19 cellular contexts compared by ENCODE assay signal in genomic region chr3:149204390-149204991, GRCh38. TPM values are rescaled to one million over a fixed set of nuclear protein-coding genes. Genes with fewer than 3 reads are reported as not detected.
DNase-seq lines count a peak whose midpoint lies in the region; ATAC-seq and TF ChIP-seq lines count a peak whose summit lies in the region.
"Had no signal": no experiment of that assay in that cellular context is flagged by ENCODE, and none has a peak within 500 bp of the region (broad histone marks: within the 10 kb centered on the region; RNA-seq: fewer than 3 reads in every experiment).

No MANE protein-coding gene starts in this region.

- H3K4me1 Mint-ChIP-seq in stimulated activated memory B cell treated with anti-CD40 and anti-IgM and Interleukin-4, amounts not matched to agents 10 μg/mL and 1 μg/mL and 100 μg/mL, for 72 hours: peaks cover 18% of the 10 kb centered on the region
- H3K4me1 Mint-ChIP-seq in T-helper 17 cell: peaks cover 5% of the 10 kb centered on the region

- no peak overlapping the region for H3K4me2 ChIP-seq in SU-DHL-6 (ENCODE audit: low read depth, low read length, poor library complexity, severe bottlenecking)

- DNase-seq in NCI-H146 (lab: John Stamatoyannopoulos, UW): peak; percentile 39
- no peak for DNase-seq in T-helper 17 cell
- DNase-seq in GM20000 (ENCODE audit: low spot score): no peak
- DNase-seq in NCI-H69 (lab: John Stamatoyannopoulos, UW): no peak
- DNase-seq: ACHN, C1 segment of cervical spinal cord, NCI-H1105, NCI-H1694, NCI-H2081, NCI-H2171, NCI-H345, NCI-H524, NCI-H82 had no signal

- H3K36me3 ChIP-seq in SU-DHL-6 (ENCODE audit: low read length): no peaks in the 10 kb centered on the region
- H3K36me3 ChIP-seq: HAP-1, Peyer's patch had no signal

- ATAC-seq in GM18511 (IDR thresholded peaks at IDR 0.05; ENCODE audit: unreplicated experiment) (peak; percentile 13), T-helper 17 cell (no peak)
- no peak for ATAC-seq in stimulated activated memory B cell treated with anti-CD40 and anti-IgM and Interleukin-4, amounts not matched to agents 10 μg/mL and 1 μg/mL and 100 μg/mL, for 72 hours
- ATAC-seq: K562 had no signal

- no peak overlapping the region for H3K9ac ChIP-seq in SU-DHL-6 (ENCODE audit: low read length)

- H3K9me3 Mint-ChIP-seq in stimulated activated memory B cell treated with anti-CD40 and anti-IgM and Interleukin-4, amounts not matched to agents 10 μg/mL and 1 μg/mL and 100 μg/mL, for 72 hours: no peaks in the 10 kb centered on the region

- H3K27ac Mint-ChIP-seq in stimulated activated memory B cell treated with anti-CD40 and anti-IgM and Interleukin-4, amounts not matched to agents 10 μg/mL and 1 μg/mL and 100 μg/mL, for 72 hours: peak overlapping the region; percentile 36
- no peak overlapping the region for H3K27ac Mint-ChIP-seq in T-helper 17 cell

- H4K20me1 ChIP-seq in SU-DHL-6 (ENCODE audit: low read depth, low read length): no peaks in the 10 kb centered on the region

- no peaks in the 10 kb centered on the region for H3F3A ChIP-seq in SU-DHL-6 (ENCODE audit: insufficient read depth)

- no peak overlapping the region for H3K27ac ChIP-seq in SU-DHL-6 (ENCODE audit: low read depth, low read length)
- H3K27ac ChIP-seq: Peyer's patch had no signal

- H3K27me3 Mint-ChIP-seq in stimulated activated memory B cell treated with anti-CD40 and anti-IgM and Interleukin-4, amounts not matched to agents 10 μg/mL and 1 μg/mL and 100 μg/mL, for 72 hours: no peaks in the 10 kb centered on the region
- peaks cover 45% of the 10 kb centered on the region for H3K27me3 Mint-ChIP-seq in T-helper 17 cell

- H3K27me3 ChIP-seq in SU-DHL-6 (ENCODE audit: low read length): no peaks in the 10 kb centered on the region
- H3K27me3 ChIP-seq: Peyer's patch had no signal

- no peak overlapping the region for H3K4me3 Mint-ChIP-seq in stimulated activated memory B cell treated with anti-CD40 and anti-IgM and Interleukin-4, amounts not matched to agents 10 μg/mL and 1 μg/mL and 100 μg/mL, for 72 hours
- H3K4me3 Mint-ChIP-seq in T-helper 17 cell: no peak overlapping the region

- H3K9me2 ChIP-seq in SU-DHL-6 (replicated peaks; ENCODE audit: insufficient read depth, low read length): no peaks in the 10 kb centered on the region

- no peaks in the 10 kb centered on the region for H3K36me3 Mint-ChIP-seq in stimulated activated memory B cell treated with anti-CD40 and anti-IgM and Interleukin-4, amounts not matched to agents 10 μg/mL and 1 μg/mL and 100 μg/mL, for 72 hours
- H3K36me3 Mint-ChIP-seq in T-helper 17 cell (ENCODE audit: low read depth): no peaks in the 10 kb centered on the region

- no peaks in the 10 kb centered on the region for H3K79me2 ChIP-seq in SU-DHL-6 (ENCODE audit: insufficient read depth, low read length)

- no peak for TF ChIP-seq CTCF in SU-DHL-6 (IDR thresholded peaks at IDR 0.05; ENCODE audit: insufficient read depth, low read length, poor library complexity, severe bottlenecking)
- no peak for TF ChIP-seq CTCF in GM20000 (IDR thresholded peaks at IDR 0.05; ENCODE audit: extremely low read depth, missing control alignments)

- H3K9me3 ChIP-seq in SU-DHL-6 (ENCODE audit: insufficient read depth, low read length): no peaks in the 10 kb centered on the region
- no peaks in the 10 kb centered on the region for H3K9me3 ChIP-seq in T-helper 17 cell (ENCODE audit: control insufficient read depth, low read length, poor library complexity, severe bottlenecking)
- H3K9me3 ChIP-seq: HAP-1, Peyer's patch had no signal

- peak overlapping the region; percentile 80 for H2AFZ ChIP-seq in SU-DHL-6 (ENCODE audit: low read depth, low read length, severe bottlenecking)

- H3K4me3 ChIP-seq in SU-DHL-6 (ENCODE audit: insufficient read depth, low read length, poor library complexity, severe bottlenecking): no peak overlapping the region
- H3K4me3 ChIP-seq: HAP-1, K562, Peyer's patch had no signal

RNA-seq across cellular contexts. Expression of gene CP, which starts 17.1 kb away (rescaled TPM):
- not detected for total RNA-seq in T-helper 17 cell
